ENCODE assay signal across 1 cellular context in genomic region chr5:141513021-141513626, GRCh38.
TF ChIP-seq lines count a peak whose summit lies in the region.

No MANE protein-coding gene starts in this region.

TF ChIP-seq in K562, 482 proteins besides CTCF, POLR2A, EP300 and RAD21 (continued from another document):
- TF ChIP-seq, protein P1, sequence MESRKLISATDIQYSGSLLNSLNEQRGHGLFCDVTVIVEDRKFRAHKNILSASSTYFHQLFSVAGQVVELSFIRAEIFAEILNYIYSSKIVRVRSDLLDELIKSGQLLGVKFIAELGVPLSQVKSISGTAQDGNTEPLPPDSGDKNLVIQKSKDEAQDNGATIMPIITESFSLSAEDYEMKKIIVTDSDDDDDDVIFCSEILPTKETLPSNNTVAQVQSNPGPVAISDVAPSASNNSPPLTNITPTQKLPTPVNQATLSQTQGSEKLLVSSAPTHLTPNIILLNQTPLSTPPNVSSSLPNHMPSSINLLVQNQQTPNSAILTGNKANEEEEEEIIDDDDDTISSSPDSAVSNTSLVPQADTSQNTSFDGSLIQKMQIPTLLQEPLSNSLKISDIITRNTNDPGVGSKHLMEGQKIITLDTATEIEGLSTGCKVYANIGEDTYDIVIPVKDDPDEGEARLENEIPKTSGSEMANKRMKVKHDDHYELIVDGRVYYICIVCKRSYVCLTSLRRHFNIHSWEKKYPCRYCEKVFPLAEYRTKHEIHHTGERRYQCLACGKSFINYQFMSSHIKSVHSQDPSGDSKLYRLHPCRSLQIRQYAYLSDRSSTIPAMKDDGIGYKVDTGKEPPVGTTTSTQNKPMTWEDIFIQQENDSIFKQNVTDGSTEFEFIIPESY (CRISPR knock-in tag; IDR thresholded peaks at IDR 0.05) = peak; percentile 35; the same call in 1 of the 2 replicates
- TF ChIP-seq LCOR (CRISPR knock-in tag; IDR thresholded peaks at IDR 0.05) (0 out of 2 replicates have a peak, but pooled peaks have one; percentile 5), ZBTB43 (CRISPR knock-in tag; IDR thresholded peaks at IDR 0.05) (no peak), FUS (optimal IDR thresholded peaks at IDR 0.05; ENCODE audit: low read depth, low read length) (no peak)
